Comparison of ENCODE assay signal across 1 cellular context in the genomic region with DNA sequence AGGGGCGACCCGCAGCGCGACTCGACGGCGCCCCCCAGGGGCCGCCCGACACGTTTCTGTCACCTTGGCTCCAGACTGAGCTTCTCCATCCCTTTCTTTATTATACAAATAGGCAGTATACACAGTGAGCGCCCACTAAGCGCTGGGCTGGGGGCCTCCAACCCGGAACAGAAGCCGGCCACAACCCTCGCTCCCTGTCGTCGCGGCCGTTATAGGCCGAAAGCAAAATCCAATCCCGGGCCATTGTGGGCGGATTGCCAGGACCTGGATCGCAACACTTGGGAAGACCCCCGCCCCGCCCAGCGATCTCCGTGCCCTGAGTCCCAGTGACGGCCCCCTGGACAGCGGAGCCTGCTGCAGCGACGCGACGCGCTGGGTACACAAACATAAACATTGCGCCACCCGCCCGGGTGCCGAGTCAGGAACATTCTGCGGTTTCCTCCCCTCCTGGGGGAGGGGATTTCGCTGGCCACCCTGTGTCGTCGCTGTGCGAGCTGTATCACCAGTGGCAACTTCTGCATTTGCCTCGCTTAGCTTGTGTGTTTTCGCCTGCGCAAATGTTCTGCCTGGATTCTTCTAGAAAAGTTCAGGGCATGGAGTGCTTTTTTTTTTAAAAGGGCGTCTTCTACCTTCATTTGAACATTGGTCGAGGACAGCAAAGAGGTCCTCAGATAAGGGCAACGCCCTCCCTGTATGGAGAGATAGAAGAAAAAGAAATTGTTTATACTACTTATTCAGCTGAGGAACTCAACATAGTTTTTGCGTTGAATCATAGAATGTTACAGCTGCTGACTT.
TF ChIP-seq lines count a peak whose summit lies in the region.

No MANE protein-coding gene starts in this region.

TF ChIP-seq in HepG2, 621 proteins besides CTCF, POLR2A, EP300 and RAD21 (continued from another document and continues in another):
- TF ChIP-seq, protein P1, sequence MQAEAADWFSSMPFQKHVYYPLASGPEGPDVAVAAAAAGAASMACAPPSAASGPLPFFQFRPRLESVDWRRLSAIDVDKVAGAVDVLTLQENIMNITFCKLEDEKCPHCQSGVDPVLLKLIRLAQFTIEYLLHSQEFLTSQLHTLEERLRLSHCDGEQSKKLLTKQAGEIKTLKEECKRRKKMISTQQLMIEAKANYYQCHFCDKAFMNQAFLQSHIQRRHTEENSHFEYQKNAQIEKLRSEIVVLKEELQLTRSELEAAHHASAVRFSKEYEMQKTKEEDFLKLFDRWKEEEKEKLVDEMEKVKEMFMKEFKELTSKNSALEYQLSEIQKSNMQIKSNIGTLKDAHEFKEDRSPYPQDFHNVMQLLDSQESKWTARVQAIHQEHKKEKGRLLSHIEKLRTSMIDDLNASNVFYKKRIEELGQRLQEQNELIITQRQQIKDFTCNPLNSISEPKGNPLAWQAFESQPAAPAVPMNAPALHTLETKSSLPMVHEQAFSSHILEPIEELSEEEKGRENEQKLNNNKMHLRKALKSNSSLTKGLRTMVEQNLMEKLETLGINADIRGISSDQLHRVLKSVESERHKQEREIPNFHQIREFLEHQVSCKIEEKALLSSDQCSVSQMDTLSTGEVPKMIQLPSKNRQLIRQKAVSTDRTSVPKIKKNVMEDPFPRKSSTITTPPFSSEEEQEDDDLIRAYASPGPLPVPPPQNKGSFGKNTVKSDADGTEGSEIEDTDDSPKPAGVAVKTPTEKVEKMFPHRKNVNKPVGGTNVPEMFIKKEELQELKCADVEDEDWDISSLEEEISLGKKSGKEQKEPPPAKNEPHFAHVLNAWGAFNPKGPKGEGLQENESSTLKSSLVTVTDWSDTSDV (CRISPR knock-in tag; IDR thresholded peaks at IDR 0.05), result no peak
- TF ChIP-seq MXI1 (IDR thresholded peaks at IDR 0.05; ENCODE audit: borderline replicate concordance, low read depth, low read length) (peak; percentile 77; the same call in 1 of the 3 replicates), GABPA (IDR thresholded peaks at IDR 0.05; ENCODE audit: low read depth, low read length) (no peak), GABPA (CRISPR knock-in tag; IDR thresholded peaks at IDR 0.05; ENCODE audit: low read depth) (no peak), CCDC6 (CRISPR knock-in tag; IDR thresholded peaks at IDR 0.05) (peak; percentile 49; the same call in 1 of the 2 replicates), ZNF430 (CRISPR knock-in tag; IDR thresholded peaks at IDR 0.05) (peak; percentile 89; the same call in 1 of the 2 replicates), ZC3H13 (CRISPR knock-in tag; IDR thresholded peaks at IDR 0.05) (peak; percentile 89), PHF21A (CRISPR knock-in tag; IDR thresholded peaks at IDR 0.05) (peak; percentile 89), ATF1 (CRISPR knock-in tag; IDR thresholded peaks at IDR 0.05) (peak; percentile 60), KDM2A (CRISPR knock-in tag; IDR thresholded peaks at IDR 0.05; ENCODE audit: borderline replicate concordance, low read depth) (peak; percentile 95), ZNF264 (CRISPR knock-in tag; IDR thresholded peaks at IDR 0.05) (peak; percentile 76; the same call in 1 of the 2 replicates), ZNF746 (CRISPR knock-in tag; IDR thresholded peaks at IDR 0.05) (peak; percentile 90), GTF3A (CRISPR knock-in tag; conservative IDR thresholded peaks at IDR 0.05) (no peak), ZNF83 (CRISPR knock-in tag; IDR thresholded peaks at IDR 0.05; ENCODE audit: borderline replicate concordance) (no peak; the same call in 1 of the 2 replicates), KDM3A (CRISPR knock-in tag; IDR thresholded peaks at IDR 0.05; ENCODE audit: low read depth) (peak; percentile 98), ADNP (CRISPR knock-in tag; IDR thresholded peaks at IDR 0.05) (no peak), NR2F2 (IDR thresholded peaks at IDR 0.05; ENCODE audit: borderline replicate concordance, low read depth) (no peak), SOX6 (IDR thresholded peaks at IDR 0.05) (no peak), SOX6 (CRISPR knock-in tag; IDR thresholded peaks at IDR 0.05) (peak; percentile 93), TGIF2 (CRISPR knock-in tag; IDR thresholded peaks at IDR 0.05) (peak; percentile 39; the same call in 1 of the 2 replicates), CBX1 (IDR thresholded peaks at IDR 0.05; ENCODE audit: low read depth) (no peak), TEAD2 (CRISPR knock-in tag; IDR thresholded peaks at IDR 0.05) (no peak), KDM6A (CRISPR knock-in tag; IDR thresholded peaks at IDR 0.05; ENCODE audit: low read depth) (peak; percentile 79), NFE2 (CRISPR knock-in tag; IDR thresholded peaks at IDR 0.05) (no peak), IKZF1 (IDR thresholded peaks at IDR 0.05) (no peak), ZNF878 (CRISPR knock-in tag; IDR thresholded peaks at IDR 0.05) (peak; percentile 77; the same call in 1 of the 2 replicates), SNAPC2 (CRISPR knock-in tag; IDR thresholded peaks at IDR 0.05) (0 out of 2 replicates have a peak, but pooled peaks have one; percentile 6), MLLT10 (CRISPR knock-in tag; IDR thresholded peaks at IDR 0.05) (no peak), KMT2B (CRISPR knock-in tag; IDR thresholded peaks at IDR 0.05) (peak; percentile 89), ZNF749 (CRISPR knock-in tag; IDR thresholded peaks at IDR 0.05; ENCODE audit: borderline replicate concordance) (peak; percentile 48; the same call in 1 of the 2 replicates), ZNF790 (CRISPR knock-in tag; IDR thresholded peaks at IDR 0.05; ENCODE audit: borderline replicate concordance) (0 out of 2 replicates have a peak, but pooled peaks have one; percentile 65)
- TF ChIP-seq, protein P2, sequence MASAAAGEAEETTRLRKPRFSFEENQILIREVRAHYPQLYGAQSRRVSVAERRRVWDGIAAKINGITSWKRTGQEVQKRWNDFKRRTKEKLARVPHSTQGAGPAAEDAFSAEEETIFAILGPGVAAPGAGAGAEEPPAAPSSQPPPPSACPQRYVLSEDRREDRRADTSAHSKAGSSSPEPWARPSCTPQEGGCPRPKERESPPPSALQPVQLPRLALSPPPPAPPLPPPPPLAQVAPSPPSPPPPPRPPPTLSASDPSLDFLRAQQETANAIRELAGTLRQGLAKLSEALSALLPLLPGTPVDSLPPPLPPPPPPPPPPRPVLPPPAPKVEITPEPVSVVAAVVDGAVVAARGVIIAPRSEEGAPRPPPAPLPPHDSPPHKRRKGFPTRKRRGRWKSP (CRISPR knock-in tag; IDR thresholded peaks at IDR 0.05), result peak; percentile 81; the same call in 1 of the 2 replicates
- TF ChIP-seq, protein P3, sequence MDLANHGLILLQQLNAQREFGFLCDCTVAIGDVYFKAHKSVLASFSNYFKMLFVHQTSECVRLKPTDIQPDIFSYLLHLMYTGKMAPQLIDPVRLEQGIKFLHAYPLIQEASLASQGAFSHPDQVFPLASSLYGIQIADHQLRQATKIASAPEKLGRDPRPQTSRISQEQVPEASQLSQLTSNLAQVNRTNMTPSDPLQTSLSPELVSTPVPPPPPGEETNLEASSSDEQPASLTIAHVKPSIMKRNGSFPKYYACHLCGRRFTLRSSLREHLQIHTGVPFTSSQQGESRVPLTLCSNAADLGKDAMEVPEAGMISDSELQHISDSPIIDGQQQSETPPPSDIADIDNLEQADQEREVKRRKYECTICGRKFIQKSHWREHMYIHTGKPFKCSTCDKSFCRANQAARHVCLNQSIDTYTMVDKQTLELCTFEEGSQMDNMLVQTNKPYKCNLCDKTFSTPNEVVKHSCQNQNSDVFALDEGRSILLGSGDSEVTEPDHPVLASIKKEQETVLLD (CRISPR knock-in tag; IDR thresholded peaks at IDR 0.05; ENCODE audit: low read depth), result peak; percentile 63; the same call in 1 of the 2 replicates
- TF ChIP-seq, protein P4, sequence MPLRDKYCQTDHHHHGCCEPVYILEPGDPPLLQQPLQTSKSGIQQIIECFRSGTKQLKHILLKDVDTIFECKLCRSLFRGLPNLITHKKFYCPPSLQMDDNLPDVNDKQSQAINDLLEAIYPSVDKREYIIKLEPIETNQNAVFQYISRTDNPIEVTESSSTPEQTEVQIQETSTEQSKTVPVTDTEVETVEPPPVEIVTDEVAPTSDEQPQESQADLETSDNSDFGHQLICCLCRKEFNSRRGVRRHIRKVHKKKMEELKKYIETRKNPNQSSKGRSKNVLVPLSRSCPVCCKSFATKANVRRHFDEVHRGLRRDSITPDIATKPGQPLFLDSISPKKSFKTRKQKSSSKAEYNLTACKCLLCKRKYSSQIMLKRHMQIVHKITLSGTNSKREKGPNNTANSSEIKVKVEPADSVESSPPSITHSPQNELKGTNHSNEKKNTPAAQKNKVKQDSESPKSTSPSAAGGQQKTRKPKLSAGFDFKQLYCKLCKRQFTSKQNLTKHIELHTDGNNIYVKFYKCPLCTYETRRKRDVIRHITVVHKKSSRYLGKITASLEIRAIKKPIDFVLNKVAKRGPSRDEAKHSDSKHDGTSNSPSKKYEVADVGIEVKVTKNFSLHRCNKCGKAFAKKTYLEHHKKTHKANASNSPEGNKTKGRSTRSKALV (CRISPR knock-in tag; IDR thresholded peaks at IDR 0.05), result peak; percentile 82
- TF ChIP-seq, protein P5, sequence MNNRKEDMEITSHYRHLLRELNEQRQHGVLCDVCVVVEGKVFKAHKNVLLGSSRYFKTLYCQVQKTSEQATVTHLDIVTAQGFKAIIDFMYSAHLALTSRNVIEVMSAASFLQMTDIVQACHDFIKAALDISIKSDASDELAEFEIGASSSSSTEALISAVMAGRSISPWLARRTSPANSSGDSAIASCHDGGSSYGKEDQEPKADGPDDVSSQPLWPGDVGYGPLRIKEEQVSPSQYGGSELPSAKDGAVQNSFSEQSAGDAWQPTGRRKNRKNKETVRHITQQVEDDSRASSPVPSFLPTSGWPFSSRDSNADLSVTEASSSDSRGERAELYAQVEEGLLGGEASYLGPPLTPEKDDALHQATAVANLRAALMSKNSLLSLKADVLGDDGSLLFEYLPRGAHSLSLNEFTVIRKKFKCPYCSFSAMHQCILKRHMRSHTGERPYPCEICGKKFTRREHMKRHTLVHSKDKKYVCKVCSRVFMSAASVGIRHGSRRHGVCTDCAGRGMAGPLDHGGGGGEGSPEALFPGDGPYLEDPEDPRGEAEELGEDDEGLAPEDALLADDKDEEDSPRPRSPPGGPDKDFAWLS (CRISPR knock-in tag; IDR thresholded peaks at IDR 0.05; ENCODE audit: borderline replicate concordance), result no peak
- TF ChIP-seq, protein P6, sequence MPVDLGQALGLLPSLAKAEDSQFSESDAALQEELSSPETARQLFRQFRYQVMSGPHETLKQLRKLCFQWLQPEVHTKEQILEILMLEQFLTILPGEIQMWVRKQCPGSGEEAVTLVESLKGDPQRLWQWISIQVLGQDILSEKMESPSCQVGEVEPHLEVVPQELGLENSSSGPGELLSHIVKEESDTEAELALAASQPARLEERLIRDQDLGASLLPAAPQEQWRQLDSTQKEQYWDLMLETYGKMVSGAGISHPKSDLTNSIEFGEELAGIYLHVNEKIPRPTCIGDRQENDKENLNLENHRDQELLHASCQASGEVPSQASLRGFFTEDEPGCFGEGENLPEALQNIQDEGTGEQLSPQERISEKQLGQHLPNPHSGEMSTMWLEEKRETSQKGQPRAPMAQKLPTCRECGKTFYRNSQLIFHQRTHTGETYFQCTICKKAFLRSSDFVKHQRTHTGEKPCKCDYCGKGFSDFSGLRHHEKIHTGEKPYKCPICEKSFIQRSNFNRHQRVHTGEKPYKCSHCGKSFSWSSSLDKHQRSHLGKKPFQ (CRISPR knock-in tag; IDR thresholded peaks at IDR 0.05; ENCODE audit: insufficient replicate concordance), result peak; percentile 91
- TF ChIP-seq, protein P7, sequence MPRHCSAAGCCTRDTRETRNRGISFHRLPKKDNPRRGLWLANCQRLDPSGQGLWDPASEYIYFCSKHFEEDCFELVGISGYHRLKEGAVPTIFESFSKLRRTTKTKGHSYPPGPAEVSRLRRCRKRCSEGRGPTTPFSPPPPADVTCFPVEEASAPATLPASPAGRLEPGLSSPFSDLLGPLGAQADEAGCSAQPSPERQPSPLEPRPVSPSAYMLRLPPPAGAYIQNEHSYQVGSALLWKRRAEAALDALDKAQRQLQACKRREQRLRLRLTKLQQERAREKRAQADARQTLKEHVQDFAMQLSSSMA (CRISPR knock-in tag; IDR thresholded peaks at IDR 0.05), result peak; percentile 43; the same call in 1 of the 2 replicates
- TF ChIP-seq, protein P8, sequence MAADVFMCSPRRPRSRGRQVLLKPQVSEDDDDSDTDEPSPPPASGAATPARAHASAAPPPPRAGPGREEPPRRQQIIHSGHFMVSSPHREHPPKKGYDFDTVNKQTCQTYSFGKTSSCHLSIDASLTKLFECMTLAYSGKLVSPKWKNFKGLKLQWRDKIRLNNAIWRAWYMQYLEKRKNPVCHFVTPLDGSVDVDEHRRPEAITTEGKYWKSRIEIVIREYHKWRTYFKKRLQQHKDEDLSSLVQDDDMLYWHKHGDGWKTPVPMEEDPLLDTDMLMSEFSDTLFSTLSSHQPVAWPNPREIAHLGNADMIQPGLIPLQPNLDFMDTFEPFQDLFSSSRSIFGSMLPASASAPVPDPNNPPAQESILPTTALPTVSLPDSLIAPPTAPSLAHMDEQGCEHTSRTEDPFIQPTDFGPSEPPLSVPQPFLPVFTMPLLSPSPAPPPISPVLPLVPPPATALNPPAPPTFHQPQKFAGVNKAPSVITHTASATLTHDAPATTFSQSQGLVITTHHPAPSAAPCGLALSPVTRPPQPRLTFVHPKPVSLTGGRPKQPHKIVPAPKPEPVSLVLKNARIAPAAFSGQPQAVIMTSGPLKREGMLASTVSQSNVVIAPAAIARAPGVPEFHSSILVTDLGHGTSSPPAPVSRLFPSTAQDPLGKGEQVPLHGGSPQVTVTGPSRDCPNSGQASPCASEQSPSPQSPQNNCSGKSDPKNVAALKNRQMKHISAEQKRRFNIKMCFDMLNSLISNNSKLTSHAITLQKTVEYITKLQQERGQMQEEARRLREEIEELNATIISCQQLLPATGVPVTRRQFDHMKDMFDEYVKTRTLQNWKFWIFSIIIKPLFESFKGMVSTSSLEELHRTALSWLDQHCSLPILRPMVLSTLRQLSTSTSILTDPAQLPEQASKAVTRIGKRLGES (CRISPR knock-in tag; IDR thresholded peaks at IDR 0.05; ENCODE audit: borderline replicate concordance), result 0 out of 2 replicates have a peak, but pooled peaks have one; percentile 68
- TF ChIP-seq, protein P9, sequence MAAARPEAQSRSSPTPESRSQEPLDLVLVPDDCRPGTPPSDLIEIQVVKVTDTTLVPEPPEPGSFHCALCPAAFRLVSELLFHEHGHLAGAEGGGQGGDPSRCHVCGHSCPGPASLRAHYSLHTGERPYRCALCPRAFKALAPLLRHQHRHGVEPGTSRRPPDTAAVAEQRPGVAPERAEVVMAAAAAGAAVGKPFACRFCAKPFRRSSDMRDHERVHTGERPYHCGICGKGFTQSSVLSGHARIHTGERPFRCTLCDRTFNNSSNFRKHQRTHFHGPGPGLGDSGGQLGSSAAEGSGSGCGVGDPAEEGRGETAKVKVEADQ (CRISPR knock-in tag; IDR thresholded peaks at IDR 0.05; ENCODE audit: borderline replicate concordance), result no peak; the same call in 1 of the 2 replicates
